ENCODE assay signal across 27 cellular contexts in the genomic region with DNA sequence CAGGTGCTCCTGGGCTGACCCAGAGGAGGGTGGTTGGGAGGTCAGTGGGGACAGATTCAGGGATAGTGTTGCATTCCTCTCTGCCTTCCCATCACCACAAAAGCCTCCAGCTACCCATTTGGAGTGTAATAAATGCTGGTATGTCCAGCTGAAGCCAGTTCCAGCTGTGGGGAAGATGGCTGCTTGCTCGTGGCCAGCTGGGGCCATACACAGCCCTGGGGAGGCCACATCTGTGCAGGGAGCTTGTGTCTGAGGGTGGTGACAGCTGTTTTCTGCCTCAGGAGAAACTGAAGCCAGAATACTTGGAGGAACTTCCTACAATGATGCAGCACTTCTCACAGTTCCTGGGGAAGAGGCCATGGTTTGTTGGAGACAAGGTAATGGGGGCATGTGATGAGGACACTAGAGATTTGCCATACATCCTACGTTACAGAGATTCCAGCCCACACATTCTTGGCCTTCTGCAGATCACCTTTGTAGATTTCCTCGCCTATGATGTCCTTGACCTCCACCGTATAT. TPM values are rescaled to one million over a fixed set of nuclear protein-coding genes. Genes with fewer than 3 reads are reported as not detected.
A peak's percentile ranks its signal among the peaks of the same experiment; 100 is the strongest.
DNase-seq lines count a peak whose midpoint lies in the region; ATAC-seq lines count a peak whose summit lies in the region.
"Had no signal": no experiment of that assay in that cellular context is flagged by ENCODE, and none has a peak within 500 bp of the region (broad histone marks: within the 10 kb centered on the region; RNA-seq: fewer than 3 reads in every experiment).

No MANE protein-coding gene starts in this region.

- peak; percentile 15 for DNase-seq in KBM-7
- peak; percentile 40 for DNase-seq in myocyte (ENCODE audit: low read depth)
- no peak for DNase-seq in NK-92 treated with Interleukin-12 subunit alpha and Interleukin-12 subunit beta, amount 100 ng/mL, for 24 hours (lab: John Stamatoyannopoulos, UW)
- DNase-seq: activated CD4-positive, alpha-beta T cell treated with anti-CD3 and anti-CD28 coated beads for 48 hours; activated naive CD4-positive, alpha-beta T cell treated with anti-CD3 and anti-CD28 coated beads, Interleukin-2, amount 50 U/mL, for 16 hours; anterior cingulate cortex; C1 segment of cervical spinal cord; GM23248; NCI-H1048; NCI-H1930; NCI-H69; right lobe of liver; thyroid gland had no signal

- no peaks in the 10 kb centered on the region for H3K27me3 ChIP-seq in BLaER1 treated with 17β-estradiol and CSF1 and Interleukin-3, amounts not matched to agents 10 nM and 100 nM
- H3K27me3 ChIP-seq: pancreas, right lobe of liver, thyroid gland had no signal

- peaks cover 50 to 79% (median 69%) of the 10 kb centered on the region in 10 experiments for H3K4me1 ChIP-seq in BLaER1 treated with 17β-estradiol and CSF1 and Interleukin-3, amounts not matched to agents 10 nM and 100 nM

- peaks cover 9% of the 10 kb centered on the region for H3K27me3 Mint-ChIP-seq in dendritic cell treated with granulocyte-macrophage colony-stimulating factor and Interleukin-4, amounts not matched to agents 40 ng/mL and 50 ng/mL, for 4 days
- H3K27me3 Mint-ChIP-seq in stimulated activated memory B cell treated with anti-CD40 and anti-IgM and Interleukin-4, amounts not matched to agents 10 μg/mL and 1 μg/mL and 100 μg/mL, for 72 hours, result no peaks in the 10 kb centered on the region

- H3K4me3 Mint-ChIP-seq in dendritic cell treated with granulocyte-macrophage colony-stimulating factor and Interleukin-4, amounts not matched to agents 40 ng/mL and 50 ng/mL, for 4 days, result peak overlapping the region; percentile 21
- H3K4me3 Mint-ChIP-seq in stimulated activated memory B cell treated with anti-CD40 and anti-IgM and Interleukin-4, amounts not matched to agents 10 μg/mL and 1 μg/mL and 100 μg/mL, for 72 hours, result no peak overlapping the region
- H3K4me3 Mint-ChIP-seq: stimulated activated naive CD8-positive, alpha-beta T cell treated with anti-CD3 and anti-CD28 coated beads, Interleukin-15, Interleukin-2, amounts not matched to agents 100 ng/mL and 50 ng/mL, for 24 hours had no signal

- H3K4me3 ChIP-seq in BLaER1 treated with 17β-estradiol and CSF1 and Interleukin-3, amounts not matched to agents 10 nM and 100 nM, result no peak overlapping the region
- H3K4me3 ChIP-seq: GM23248, pancreas, right lobe of liver, thyroid gland had no signal

- H3K9me3 Mint-ChIP-seq in dendritic cell treated with granulocyte-macrophage colony-stimulating factor and Interleukin-4, amounts not matched to agents 40 ng/mL and 50 ng/mL, for 4 days, result no peaks in the 10 kb centered on the region
- no peaks in the 10 kb centered on the region for H3K9me3 Mint-ChIP-seq in stimulated activated memory B cell treated with anti-CD40 and anti-IgM and Interleukin-4, amounts not matched to agents 10 μg/mL and 1 μg/mL and 100 μg/mL, for 72 hours
- H3K9me3 Mint-ChIP-seq: stimulated activated naive CD8-positive, alpha-beta T cell treated with anti-CD3 and anti-CD28 coated beads, Interleukin-15, Interleukin-2, amounts not matched to agents 100 ng/mL and 50 ng/mL, for 24 hours had no signal

- peak overlapping the region in 7 of 11 experiments; percentile 9 to 61 (median 31); a peak in 8 of 22 replicates for H3K27ac ChIP-seq in BLaER1 treated with 17β-estradiol and CSF1 and Interleukin-3, amounts not matched to agents 10 nM and 100 nM
- H3K27ac ChIP-seq: GM23248, HL-60, right lobe of liver, VCaP had no signal

- peak overlapping the region; percentile 66 for H3K27ac Mint-ChIP-seq in dendritic cell treated with granulocyte-macrophage colony-stimulating factor and Interleukin-4, amounts not matched to agents 40 ng/mL and 50 ng/mL, for 4 days
- no peak overlapping the region for H3K27ac Mint-ChIP-seq in stimulated activated memory B cell treated with anti-CD40 and anti-IgM and Interleukin-4, amounts not matched to agents 10 μg/mL and 1 μg/mL and 100 μg/mL, for 72 hours
- H3K27ac Mint-ChIP-seq: stimulated activated naive CD8-positive, alpha-beta T cell treated with anti-CD3 and anti-CD28 coated beads, Interleukin-15, Interleukin-2, amounts not matched to agents 100 ng/mL and 50 ng/mL, for 24 hours had no signal

- intact Hi-C loops in dendritic cell treated with granulocyte-macrophage colony-stimulating factor and Interleukin-4, amounts not matched to agents 40 ng/mL and 50 ng/mL, for 4 days (cut with micrococcal nuclease), result no loop called here

- peaks cover 60% of the 10 kb centered on the region for H3K36me3 Mint-ChIP-seq in dendritic cell treated with granulocyte-macrophage colony-stimulating factor and Interleukin-4, amounts not matched to agents 40 ng/mL and 50 ng/mL, for 4 days (ENCODE audit: low read depth)
- H3K36me3 Mint-ChIP-seq in stimulated activated memory B cell treated with anti-CD40 and anti-IgM and Interleukin-4, amounts not matched to agents 10 μg/mL and 1 μg/mL and 100 μg/mL, for 72 hours, result peaks cover 11% of the 10 kb centered on the region

- H3K9ac ChIP-seq in BLaER1 treated with 17β-estradiol and CSF1 and Interleukin-3, amounts not matched to agents 10 nM and 100 nM, result peak overlapping the region in 1 of 11 experiments; percentile 33; a peak in 1 of 22 replicates
- H3K9ac ChIP-seq: GM23248 had no signal

- ATAC-seq in GM21528 (IDR thresholded peaks at IDR 0.05; ENCODE audit: low FRiP score, unreplicated experiment) (no peak), GM18867 (IDR thresholded peaks at IDR 0.05; ENCODE audit: unreplicated experiment) (no peak)
- no peak for ATAC-seq in stimulated activated memory B cell treated with anti-CD40 and anti-IgM and Interleukin-4, amounts not matched to agents 10 μg/mL and 1 μg/mL and 100 μg/mL, for 72 hours
- ATAC-seq: right lobe of liver had no signal

- no peaks in the 10 kb centered on the region for H3K9me3 ChIP-seq in BLaER1 treated with 17β-estradiol and CSF1 and Interleukin-3, amounts not matched to agents 10 nM and 100 nM (replicated peaks in 1 of 11)
- H3K9me3 ChIP-seq: pancreas, right lobe of liver, thyroid gland had no signal

- peak overlapping the region in 10 of 11 experiments; percentile 6 to 97 (median 86); a peak in 19 of 22 replicates for H3K4me2 ChIP-seq in BLaER1 treated with 17β-estradiol and CSF1 and Interleukin-3, amounts not matched to agents 10 nM and 100 nM

- H4K20me1 ChIP-seq in BLaER1 treated with 17β-estradiol and CSF1 and Interleukin-3, amounts not matched to agents 10 nM and 100 nM, result peaks cover 0 to 5% (median 0%) of the 10 kb centered on the region in 11 experiments; a peak in 1 of 22 replicates

- H3K4me1 Mint-ChIP-seq in dendritic cell treated with granulocyte-macrophage colony-stimulating factor and Interleukin-4, amounts not matched to agents 40 ng/mL and 50 ng/mL, for 4 days (ENCODE audit: low read depth), result peaks cover 60% of the 10 kb centered on the region
- H3K4me1 Mint-ChIP-seq in stimulated activated memory B cell treated with anti-CD40 and anti-IgM and Interleukin-4, amounts not matched to agents 10 μg/mL and 1 μg/mL and 100 μg/mL, for 72 hours, result peaks cover 23% of the 10 kb centered on the region

- in situ Hi-C loops in KBM-7 (cut with MboI; ENCODE audit: low pct_unique_long_range_greater_than_20kb, low sequenced_read_pairs), result loop anchor here (25.0 kb wide), 1 partner anchor 104 kb away; a partner anchor contains a TSS

- H3K36me3 ChIP-seq in BLaER1 treated with 17β-estradiol and CSF1 and Interleukin-3, amounts not matched to agents 10 nM and 100 nM, result peaks cover 0 to 16% (median 0%) of the 10 kb centered on the region in 11 experiments; a peak in 3 of 22 replicates
- H3K36me3 ChIP-seq: pancreas, right lobe of liver, thyroid gland had no signal

RNA-seq across cellular contexts. Expression of a gene that starts 2.7 kb away (rescaled TPM):
- 5.5 and 5.8 TPM in 2 replicates for total RNA-seq in myocyte
- 6.2 TPM for polyA plus RNA-seq in myocyte (2012)

RNA-seq across cellular contexts. Expression of a gene that starts 9.3 kb away (rescaled TPM):
- 22.6 and 28.5 TPM in 2 replicates for total RNA-seq in myocyte
- polyA plus RNA-seq in myocyte (2012), result 71.8 TPM

RNA-seq across cellular contexts. Expression of a gene that starts 29.0 kb away (rescaled TPM):
- total RNA-seq in myocyte, result 0.48 and 0.83 TPM in 2 replicates
- 1.0 TPM for polyA plus RNA-seq in myocyte (2012)
- total RNA-seq: GM23248 had no signal
- polyA plus RNA-seq: endothelial cell of umbilical vein, GM23248 had no signal

RNA-seq across cellular contexts. Expression of a gene that starts 39.0 kb away (rescaled TPM):
- total RNA-seq in myocyte, result 54.9 and 60.4 TPM in 2 replicates
- polyA plus RNA-seq in myocyte (2012), result 74.7 TPM

RNA-seq across cellular contexts. Expression of a gene that starts 39.2 kb away (rescaled TPM):
- total RNA-seq in myocyte, result 0.13 TPM in 1 of 2 replicates, not detected in the other
- 0.29 TPM for polyA plus RNA-seq in myocyte (2012)
- total RNA-seq: cardiac septum; dermis blood vessel endothelial cell; endothelial cell of umbilical vein; GM23248; RPMI7951; T-helper 2 cell treated with Interferon-gamma antibody and Interleukin-4, amounts not matched to agents 100 ng/mL and 5 ng/mL, for 36 hours; thyroid gland had no signal
- polyA plus RNA-seq: endothelial cell of umbilical vein, GM23248 had no signal
